Comparison of ENCODE assay signal across 15 cellular contexts in the genomic region with DNA sequence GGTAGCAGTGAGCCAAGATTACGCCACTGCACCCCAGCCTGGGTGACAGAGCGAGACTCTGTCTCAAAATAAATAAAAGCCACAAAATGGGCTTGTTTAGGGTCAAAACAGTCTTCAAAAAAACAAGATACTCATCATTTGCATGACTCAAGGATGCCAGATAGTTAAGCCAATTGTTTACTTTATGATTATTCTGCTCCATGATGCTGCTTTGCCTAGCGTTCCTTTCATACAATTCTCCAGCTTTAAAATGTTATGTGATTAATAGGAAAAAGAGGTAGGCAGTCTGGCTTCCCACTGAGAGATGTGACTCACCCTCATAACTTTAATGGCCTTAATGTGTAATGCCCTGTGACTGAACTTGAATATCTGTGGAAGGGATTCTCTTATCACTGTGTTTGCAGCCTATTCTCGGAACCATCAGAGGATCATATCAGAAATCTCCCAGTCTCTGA.
DNase-seq lines count a peak whose midpoint lies in the region; ATAC-seq, FAIRE-seq and TF ChIP-seq lines count a peak whose summit lies in the region.
"Had no signal": no experiment of that assay in that cellular context is flagged by ENCODE, and none has a peak within 500 bp of the region (broad histone marks: within the 10 kb centered on the region; RNA-seq: fewer than 3 reads in every experiment).

No MANE protein-coding gene starts in this region.

- H4K20me1 ChIP-seq in HCT116 (ENCODE audit: insufficient read depth) = no peaks in the 10 kb centered on the region; the same call in 1 of the 2 replicates

- TF ChIP-seq POLR2A in A549 (IDR thresholded peaks at IDR 0.05; ENCODE audit: low read length) (no peak), HCT116 (IDR thresholded peaks at IDR 0.05; ENCODE audit: borderline replicate concordance, extremely low read depth, insufficient read depth, insufficient read length) (no peak), uterus (IDR thresholded peaks at IDR 0.05) (no peak)

- FAIRE-seq in A549 (lab: Jason Lieb, UNC) = no peak
- no peak for FAIRE-seq in small intestine (lab: Jason Lieb, UNC)

- peak overlapping the region; percentile 40 for H3K4me2 ChIP-seq in A549
- peak overlapping the region; percentile 32 for H3K4me2 ChIP-seq in HCT116 (ENCODE audit: low read length)
- H3K4me2 ChIP-seq: KMS-11 had no signal

- H3K27ac ChIP-seq in A549 = peak overlapping the region in 1 of 2 experiments; percentile 68; a peak in 4 of 6 replicates
- H3K27ac ChIP-seq in HCT116 (ENCODE audit: low read depth, low read length) = peak overlapping the region; percentile 46; the same call in 1 of the 2 replicates
- no peak overlapping the region for H3K27ac ChIP-seq in RWPE2 (ENCODE audit: poor library complexity, severe bottlenecking)
- no peak overlapping the region for H3K27ac ChIP-seq in small intestine (ENCODE audit: low read depth in 1 of 2, low read length in 1 of 2)
- no peak overlapping the region for H3K27ac ChIP-seq in uterus
- H3K27ac ChIP-seq: KMS-11, suprapubic skin had no signal

- no peaks in the 10 kb centered on the region for H3K9me2 ChIP-seq in HCT116 (ENCODE audit: insufficient read depth)

- POLR2A ChIA-PET in A549 (lab: Yijun Ruan, JAX) (interaction anchor here (0.6 kb wide), 1 partner anchor 102 kb away, joined by 4 read pairs; no protein-coding TSS in a partner anchor), HCT116 (lab: Charles Lee) (no interaction called here)

- ATAC-seq in A549 (peak; percentile 86 to 88), HCT116 (peak; percentile 73), RWPE2 (ENCODE audit: low read depth) (peak; percentile 92), GM21515 (IDR thresholded peaks at IDR 0.05; ENCODE audit: unreplicated experiment) (no peak)
- ATAC-seq: activated CD8-positive, alpha-beta memory T cell treated with anti-CD3 and anti-CD28 coated beads, Interleukin-2, amount 10 ng/mL, durations not matched to agents 7 days and 5 days had no signal

- H3K4me3 ChIP-seq in A549 = no peak overlapping the region
- no peak overlapping the region for H3K4me3 ChIP-seq in HCT116 (replicated peaks in 1 of 2; ENCODE audit: low read depth in 1 of 2, low read length in 2 of 2)
- no peak overlapping the region for H3K4me3 ChIP-seq in RWPE2 (ENCODE audit: severe bottlenecking)
- no peak overlapping the region for H3K4me3 ChIP-seq in fibroblast of mammary gland (ENCODE audit: control insufficient read depth, low read depth, low read length)
- no peak overlapping the region for H3K4me3 ChIP-seq in small intestine (ENCODE audit: low read depth in 1 of 2, low read length in 2 of 2)
- no peak overlapping the region for H3K4me3 ChIP-seq in uterus
- H3K4me3 ChIP-seq: suprapubic skin had no signal

- no peak overlapping the region for H2AFZ ChIP-seq in HCT116 (ENCODE audit: low read depth, low read length, poor library complexity, severe bottlenecking)

- H3K9me3 ChIP-seq in A549 (no peaks in the 10 kb centered on the region), HCT116 (ENCODE audit: control insufficient read depth in 1 of 2, insufficient read depth in 1 of 2, low read depth in 1 of 2, low read length in 2 of 2) (no peaks in the 10 kb centered on the region), RWPE2 (ENCODE audit: severe bottlenecking) (no peaks in the 10 kb centered on the region), small intestine (ENCODE audit: control insufficient read depth, low read depth) (no peaks in the 10 kb centered on the region), uterus (no peaks in the 10 kb centered on the region)
- H3K9me3 ChIP-seq: BE2C, suprapubic skin had no signal

- no peak; a peak in 1 of 5 replicates for TF ChIP-seq EP300 in A549 (IDR thresholded peaks at IDR 0.05)

- TF ChIP-seq RAD21 in A549 (conservative IDR thresholded peaks at IDR 0.05 in 1 of 2, IDR thresholded peaks at IDR 0.05 in 1 of 2) = 0 out of 5 replicates have a peak, but pooled peaks of 1 of the 2 experiments have one; percentile 8
- TF ChIP-seq RAD21 in HCT116 (IDR thresholded peaks at IDR 0.05; ENCODE audit: low read depth) = no peak

- no peaks in the 10 kb centered on the region for H3K36me3 ChIP-seq in HCT116 (ENCODE audit: control insufficient read depth in 1 of 2, insufficient read depth in 2 of 2, low read length in 2 of 2)
- H3K36me3 ChIP-seq in RWPE2 (ENCODE audit: low read depth) = no peaks in the 10 kb centered on the region
- no peaks in the 10 kb centered on the region for H3K36me3 ChIP-seq in small intestine (ENCODE audit: control insufficient read depth in 2 of 2, insufficient read depth in 2 of 2, low read length in 2 of 2)
- no peaks in the 10 kb centered on the region for H3K36me3 ChIP-seq in uterus
- H3K36me3 ChIP-seq: BE2C, suprapubic skin had no signal

- intact Hi-C loops in HCT116 (cut with micrococcal nuclease) (no loop called here), uterus (cut with DNase I; ENCODE audit: low total_unique reads) (no loop called here)

- no peak overlapping the region for H3K9ac ChIP-seq in HCT116 (ENCODE audit: low read length)
- H3K9ac ChIP-seq: KMS-11 had no signal

- no peaks in the 10 kb centered on the region for H3K79me2 ChIP-seq in HCT116 (ENCODE audit: insufficient read depth, low read length)

- RAD21 ChIA-PET in HCT116 (lab: Charles Lee; ENCODE audit: low non-redundant PET in 1 of 2, low total read pairs in 2 of 2, uncharacterized antibody in 2 of 2, unreplicated experiment in 2 of 2) = no interaction called here

- DNase-seq in A549 (ENCODE audit: low read depth in 1 of 2, low spot score in 1 of 2) (peak; percentile 28 to 75), HCT116 (ENCODE audit: low read depth, low spot score) (peak; percentile 34), RWPE2 (ENCODE audit: low spot score) (no peak), fibroblast of mammary gland (ENCODE audit: low read depth) (peak; percentile 72), small intestine (no peak), uterus (no peak), NOMO-1 (lab: John Stamatoyannopoulos, UW; ENCODE audit: unreplicated experiment in 2 of 2) (no peak)
- DNase-seq: activated CD8-positive, alpha-beta memory T cell treated with anti-CD3 and anti-CD28 coated beads, Interleukin-2, amount 10 ng/mL, durations not matched to agents 7 days and 5 days; amygdala; BE2C; NK-92 treated with Interleukin-12 subunit alpha and Interleukin-12 subunit beta, amount 100 ng/mL, for 24 hours; stimulated activated CD4-positive, alpha-beta T cell treated with anti-CD3 and anti-CD28 coated beads, Interleukin-2, amount 100 ng/mL, for 48 hours had no signal

- 15% methylated on average over 4 of the region's 4 CpGs for WGBS in A549 (ENCODE audit: missing lambda C conversion rate)
- WGBS in small intestine, 3 donors = 34 to 55% (median 52%) methylated on average over 4 of the region's 4 CpGs

- peaks cover 9% of the 10 kb centered on the region for H3K27me3 ChIP-seq in HCT116 (ENCODE audit: insufficient read depth, low read length)
- peaks cover 2% of the 10 kb centered on the region for H3K27me3 ChIP-seq in RWPE2 (ENCODE audit: insufficient read depth, poor library complexity, severe bottlenecking)
- H3K27me3 ChIP-seq in small intestine (ENCODE audit: control insufficient read depth in 2 of 2, insufficient read depth in 2 of 2, low read length in 2 of 2) = no peaks in the 10 kb centered on the region
- no peaks in the 10 kb centered on the region for H3K27me3 ChIP-seq in uterus
- H3K27me3 ChIP-seq: BE2C, suprapubic skin had no signal

- BruUV-seq in HCT116 (replicated peaks; lab: Mats Ljungman, UMichigan) = no TSS peak

- H3K4me1 ChIP-seq in A549 (peaks cover 23% of the 10 kb centered on the region; the same call in 2 of the 3 replicates), HCT116 (ENCODE audit: control insufficient read depth in 1 of 2, insufficient read depth in 2 of 2, low read length in 2 of 2) (peaks cover 6 to 11% of the 10 kb centered on the region in 2 experiments; a peak in 3 of 4 replicates), RWPE2 (ENCODE audit: insufficient read depth, poor library complexity, severe bottlenecking) (no peaks in the 10 kb centered on the region), small intestine (ENCODE audit: control insufficient read depth in 2 of 2, insufficient read depth in 1 of 2, low read depth in 1 of 2, low read length in 1 of 2) (no peaks in the 10 kb centered on the region), uterus (no peaks in the 10 kb centered on the region)
- H3K4me1 ChIP-seq: BE2C, suprapubic skin had no signal

- TF ChIP-seq CTCF in A549 (IDR thresholded peaks at IDR 0.05) (no peak), HCT116 (IDR thresholded peaks at IDR 0.05 in 2 of 3, conservative IDR thresholded peaks at IDR 0.05 in 1 of 3; ENCODE audit: borderline replicate concordance in 1 of 3, insufficient read depth in 1 of 3, low read depth in 2 of 3, low read length in 2 of 3) (no peak), RWPE2 (IDR thresholded peaks at IDR 0.05; ENCODE audit: poor library complexity, severe bottlenecking) (no peak), fibroblast of mammary gland (conservative IDR thresholded peaks at IDR 0.05; ENCODE audit: control insufficient read depth, insufficient read depth, low read depth, low read length) (no peak), uterus (IDR thresholded peaks at IDR 0.05) (no peak)

- CTCF ChIA-PET in A549 (lab: Yijun Ruan, JAX) (interaction anchor here (1.2 kb wide), 1 partner anchor 40 kb away, joined by 3 read pairs; no protein-coding TSS in a partner anchor), HCT116 (lab: Charles Lee) (no interaction called here)

TF ChIP-seq in A549, 52 proteins besides CTCF, POLR2A, EP300 and RAD21 (continues in another document):
- no peak for TF ChIP-seq ESRRA (IDR thresholded peaks at IDR 0.05; ENCODE audit: borderline replicate concordance, low read length)
- TF ChIP-seq ELK1 (IDR thresholded peaks at IDR 0.05; ENCODE audit: low read depth, low read length) = no peak

TF ChIP-seq in HCT116, 20 proteins besides CTCF, POLR2A, EP300 and RAD21:
- TF ChIP-seq ZNF274 (IDR thresholded peaks at IDR 0.05; ENCODE audit: low read depth, low read length) (no peak), FOSL1 (IDR thresholded peaks at IDR 0.05; ENCODE audit: low read depth) (peak; percentile 39), JUND (IDR thresholded peaks at IDR 0.05) (0 out of 2 replicates have a peak, but pooled peaks have one; percentile 36)

Comparison
In these comparisons a context has a peak if more than half of its experiments do, and no peak if none do; other contexts are left out.
1. DNase-seq: peak in A549 (2 of 2), HCT116 (single experiment) and fibroblast of mammary gland (single experiment); none in RWPE2 (single experiment), small intestine (single experiment), uterus (0 of 2) and NOMO-1 (0 of 2).
2. Of the 6 proteins assayed by ChIP-seq in both A549 and HCT116: peak only in A549: MAX; only in HCT116: none; in both: none; in neither: 3; mixed calls (peak in some experiments, not most) for 2.